In the genomic region with DNA sequence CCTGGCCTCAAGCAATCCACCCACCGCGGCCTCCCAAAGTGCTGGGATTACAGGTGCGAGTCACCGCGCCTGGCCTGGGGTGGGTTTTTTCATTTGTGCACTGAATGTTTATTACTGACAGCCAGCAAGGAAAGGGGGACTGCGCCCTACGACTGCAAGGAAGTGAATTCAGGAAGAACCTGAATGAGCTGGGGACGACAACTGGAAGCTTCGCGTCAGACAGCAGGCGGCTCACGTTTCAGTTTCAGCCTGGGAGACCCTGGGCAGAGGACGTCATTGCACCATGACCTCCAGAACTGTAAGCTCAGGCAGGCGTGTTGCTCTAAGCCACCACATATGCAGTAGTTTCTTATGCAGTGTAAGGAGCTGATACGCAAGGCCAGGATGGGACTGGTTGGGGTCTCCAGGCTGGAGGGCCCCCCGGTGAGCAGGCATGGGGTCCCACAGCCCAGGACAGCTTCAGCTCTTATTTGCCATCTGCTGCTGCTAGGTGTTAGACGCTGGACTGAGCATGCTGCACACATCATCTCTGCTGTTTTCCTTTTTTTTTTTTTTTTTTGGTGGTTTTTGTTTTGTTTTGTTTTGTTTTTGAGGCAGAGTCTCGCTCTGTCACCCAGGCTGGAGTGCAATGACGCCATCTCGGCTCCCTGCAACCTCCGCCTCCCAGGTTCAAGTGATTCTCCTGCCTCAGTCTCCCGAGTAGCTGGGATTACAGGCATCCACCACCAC, we compare ENCODE assay signal across 10 cellular contexts.
DNase-seq lines count a peak whose midpoint lies in the region; ATAC-seq and TF ChIP-seq lines count a peak whose summit lies in the region.
"Had no signal": no experiment of that assay in that cellular context is flagged by ENCODE, and none has a peak within 500 bp of the region (broad histone marks: within the 10 kb centered on the region; RNA-seq: fewer than 3 reads in every experiment).

No MANE protein-coding gene starts in this region.

- no peaks in the 10 kb centered on the region for H3K79me1 ChIP-seq in H9 (ENCODE audit: insufficient read depth, low read depth, low read length, poor library complexity, severe bottlenecking)

- H3K9ac ChIP-seq in H9 (ENCODE audit: extremely low read depth, insufficient read length, low read length) = no peak overlapping the region
- H3K9ac ChIP-seq: KMS-11 had no signal

- no peaks in the 10 kb centered on the region for H3K9me3 ChIP-seq in H9 (ENCODE audit: control insufficient read depth, low read depth, low read length)

- H3K36me3 Mint-ChIP-seq in H9 (ENCODE audit: insufficient read depth in 1 of 3, low read depth in 3 of 3) = no peaks in the 10 kb centered on the region

- H3K23me2 ChIP-seq in H9 (ENCODE audit: insufficient read length, low read depth, low read length, poor library complexity, severe bottlenecking) = no peaks in the 10 kb centered on the region

- H2BK5ac ChIP-seq in H9 (ENCODE audit: insufficient read length, low read length) = no peak overlapping the region

- peak overlapping the region; percentile 38 for H3K14ac ChIP-seq in H9 (ENCODE audit: insufficient read depth, low read length)

- 0 out of 2 replicates have a peak, but pooled peaks cover 4% of the 10 kb centered on the region for H3K4me1 ChIP-seq in H9 (ENCODE audit: insufficient read depth, low read length)

- no peak overlapping the region for H4K8ac ChIP-seq in H9 (replicated peaks; ENCODE audit: insufficient read length, low read depth, low read length)

- H2BK15ac ChIP-seq in H9 (ENCODE audit: low read depth, low read length) = no peak overlapping the region

- H3K4ac ChIP-seq in H9 (ENCODE audit: low read depth, low read length) = no peak overlapping the region

- H2BK20ac ChIP-seq in H9 (ENCODE audit: low read depth, low read length, poor library complexity, severe bottlenecking) = no peak overlapping the region

- H3K4me2 ChIP-seq in H9 (ENCODE audit: insufficient read depth, insufficient read length, low read length) = no peak overlapping the region
- H3K4me2 ChIP-seq: KMS-11 had no signal

- H3K18ac ChIP-seq in H9 (ENCODE audit: insufficient read length, low read depth, low read length) = peak overlapping the region; percentile 89

- no peak overlapping the region for H4K5ac ChIP-seq in H9 (ENCODE audit: insufficient read length, low read depth, low read length)

- no peak overlapping the region for H3K56ac ChIP-seq in H9 (ENCODE audit: insufficient read length, low read depth, low read length)

- TF ChIP-seq CTCF in H9 (conservative IDR thresholded peaks at IDR 0.05) (no peak), VCaP (conservative IDR thresholded peaks at IDR 0.05) (no peak)

- H2AFZ ChIP-seq in H9 (ENCODE audit: low read length) = no peak overlapping the region

- no peaks in the 10 kb centered on the region for H3K27me3 ChIP-seq in H9 (ENCODE audit: insufficient read depth, low read length)

- H4K20me1 ChIP-seq in H9 (ENCODE audit: control insufficient read depth, insufficient read depth, insufficient read length) = no peaks in the 10 kb centered on the region

- H3K23ac ChIP-seq in H9 (ENCODE audit: insufficient read length, low read depth, low read length) = no peak overlapping the region

- ATAC-seq in sciatic nerve (no peak), GM19324 (IDR thresholded peaks at IDR 0.05; ENCODE audit: low FRiP score, unreplicated experiment) (no peak)

- WGBS in H9 (ENCODE audit: extremely low coverage, insufficient read length, low lambda C conversion rate) = no CpG with 5 or more reads among the region's 22 CpGs

- H4K91ac ChIP-seq in H9 (ENCODE audit: insufficient read length, low read depth, low read length) = no peak overlapping the region

- H2BK120ac ChIP-seq in H9 (ENCODE audit: low read depth, low read length, poor library complexity, severe bottlenecking) = peak overlapping the region; percentile 50

- peak overlapping the region; percentile 22 for H2AK5ac ChIP-seq in H9 (ENCODE audit: insufficient read length, low read length)

- H3K27me3 Mint-ChIP-seq in H9 (ENCODE audit: low read depth) = peaks cover 3% of the 10 kb centered on the region; the same call in 1 of the 2 replicates

- DNase-seq in H9 = peak; percentile 58
- DNase-seq in iris pigment epithelial cell (ENCODE audit: low read depth) = peak; percentile 91
- DNase-seq in smooth muscle cell of the brain vasculature (ENCODE audit: low read depth, low spot score) = peak; percentile 57
- DNase-seq in OCI-M2 (lab: John Stamatoyannopoulos, UW; ENCODE audit: unreplicated experiment) = no peak
- no peak for DNase-seq in sciatic nerve (ENCODE audit: low spot score)
- no peak for DNase-seq in UCSD-AML1 (lab: John Stamatoyannopoulos, UW; ENCODE audit: unreplicated experiment)
- DNase-seq: activated CD4-positive, alpha-beta T cell treated with anti-CD3 and anti-CD28 coated beads, Interleukin-2, amount 50 U/mL, for 4 hours had no signal

- peak overlapping the region; percentile 80 to 97 (median 96); a peak in 6 of 7 replicates for H3K27ac Mint-ChIP-seq in H9

- H3K4me3 Mint-ChIP-seq in H9 = peak overlapping the region in 1 of 2 experiments; percentile 60; a peak in 1 of 5 replicates

- H2BK12ac ChIP-seq in H9 (ENCODE audit: insufficient read length, low read depth, low read length) = peak overlapping the region; percentile 95

- no peaks in the 10 kb centered on the region for H3K79me2 ChIP-seq in H9 (ENCODE audit: insufficient read depth, low read length)

- H3K4me1 Mint-ChIP-seq in H9 = peaks cover 22 to 48% of the 10 kb centered on the region in 2 experiments

- H3K27ac ChIP-seq in H9 (ENCODE audit: insufficient read length, low read depth, low read length) (peak overlapping the region; percentile 39), VCaP (peak overlapping the region; percentile 97)
- H3K27ac ChIP-seq: KMS-11 had no signal

- intact Hi-C loops in sciatic nerve (cut with DNase I) = no loop called here

- H3K9me3 Mint-ChIP-seq in H9 = no peaks in the 10 kb centered on the region; a peak in 1 of 5 replicates

- H3T11ph ChIP-seq in H9 (ENCODE audit: low read length) = no peak overlapping the region

Comparison
In these comparisons a context has a peak if more than half of its experiments do, and no peak if none do; other contexts are left out.
1. DNase-seq: peak in H9 (single experiment), iris pigment epithelial cell (single experiment) and smooth muscle cell of the brain vasculature (single experiment); none in OCI-M2 (single experiment), sciatic nerve (single experiment) and UCSD-AML1 (single experiment).